ENCODE assay signal across 13 cellular contexts in the genomic region with DNA sequence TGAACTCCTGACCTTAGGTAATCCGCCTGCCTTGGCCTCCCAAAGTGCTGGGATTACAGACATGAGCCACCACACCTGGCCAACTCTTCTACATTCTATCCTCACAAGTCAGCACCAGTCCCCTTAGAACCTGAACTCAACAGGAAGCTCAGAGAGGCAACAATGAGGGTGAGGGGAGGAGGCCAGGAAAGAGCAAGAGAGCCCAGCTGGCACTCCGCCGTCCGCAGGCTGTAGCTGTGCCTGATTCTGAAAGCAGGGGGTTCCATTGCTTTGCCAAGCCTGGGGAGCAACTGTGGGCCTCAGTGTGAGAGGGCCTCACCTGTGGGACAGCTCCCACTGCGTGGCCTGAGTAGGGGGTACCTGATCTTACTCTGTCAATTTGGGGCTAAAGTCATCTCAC. TPM values are rescaled to one million over a fixed set of nuclear protein-coding genes. Genes with fewer than 3 reads are reported as not detected.
DNase-seq lines count a peak whose midpoint lies in the region; ATAC-seq and TF ChIP-seq lines count a peak whose summit lies in the region.
"Had no signal": no experiment of that assay in that cellular context is flagged by ENCODE, and none has a peak within 500 bp of the region (broad histone marks: within the 10 kb centered on the region; RNA-seq: fewer than 3 reads in every experiment).

No MANE protein-coding gene starts in this region.

- H3K27me3 Mint-ChIP-seq in activated naive CD8-positive, alpha-beta T cell treated with anti-CD3 and anti-CD28 coated beads for 36 hours, result no peaks in the 10 kb centered on the region
- H3K27me3 Mint-ChIP-seq in naive thymus-derived CD8-positive, alpha-beta T cell, result no peaks in the 10 kb centered on the region
- H3K27me3 Mint-ChIP-seq in WTC11 (ENCODE audit: low read depth), result no peaks in the 10 kb centered on the region

- peak overlapping the region; percentile 87 for H3K27ac Mint-ChIP-seq in activated naive CD8-positive, alpha-beta T cell treated with anti-CD3 and anti-CD28 coated beads for 36 hours
- H3K27ac Mint-ChIP-seq in naive thymus-derived CD8-positive, alpha-beta T cell, result peak overlapping the region; percentile 86 to 98 (median 95)
- no peak overlapping the region for H3K27ac Mint-ChIP-seq in WTC11

- CTCF ChIA-PET in WTC11 (lab: Charles Lee), result interaction anchor here (0.5 to 5.0 kb wide), 11 partner anchors 12 to 900 kb away, joined by 3 to 76 read pairs (median 5); a partner anchor contains a TSS

- no peaks in the 10 kb centered on the region for H3K9me3 Mint-ChIP-seq in activated naive CD8-positive, alpha-beta T cell treated with anti-CD3 and anti-CD28 coated beads for 36 hours
- H3K9me3 Mint-ChIP-seq in naive thymus-derived CD8-positive, alpha-beta T cell, result no peaks in the 10 kb centered on the region
- H3K9me3 Mint-ChIP-seq in WTC11, result no peaks in the 10 kb centered on the region

- peak; percentile 53 to 63 for ATAC-seq in naive thymus-derived CD8-positive, alpha-beta T cell
- ATAC-seq in WTC11, result no peak
- no peak for ATAC-seq in HG02970 (IDR thresholded peaks at IDR 0.05; ENCODE audit: low FRiP score, unreplicated experiment)
- ATAC-seq: body of pancreas had no signal

- POLR2A ChIA-PET in naive thymus-derived CD8-positive, alpha-beta T cell (lab: Charles Lee), result interaction anchor here (0.7 to 5.8 kb wide), 13 partner anchors 13 to 1492 kb away, joined by 3 to 59 read pairs (median 5); a partner anchor contains a TSS
- POLR2A ChIA-PET in WTC11 (lab: Charles Lee), result interaction anchor here (0.7 kb wide), 1 partner anchor 62 kb away, joined by 4 read pairs; no protein-coding TSS in a partner anchor

- H3K4me3 Mint-ChIP-seq in activated naive CD8-positive, alpha-beta T cell treated with anti-CD3 and anti-CD28 coated beads for 36 hours, result no peak overlapping the region
- peak overlapping the region in 9 of 10 donors; percentile 46 to 80 (median 68) for H3K4me3 Mint-ChIP-seq in naive thymus-derived CD8-positive, alpha-beta T cell
- no peak overlapping the region for H3K4me3 Mint-ChIP-seq in WTC11

- peaks cover 48% of the 10 kb centered on the region for H3K4me1 Mint-ChIP-seq in activated naive CD8-positive, alpha-beta T cell treated with anti-CD3 and anti-CD28 coated beads for 36 hours
- peaks cover 27 to 59% (median 51%) of the 10 kb centered on the region in 4 donors for H3K4me1 Mint-ChIP-seq in naive thymus-derived CD8-positive, alpha-beta T cell
- peaks cover 27% of the 10 kb centered on the region for H3K4me1 Mint-ChIP-seq in WTC11

- peaks cover 4% of the 10 kb centered on the region for H3K36me3 Mint-ChIP-seq in activated naive CD8-positive, alpha-beta T cell treated with anti-CD3 and anti-CD28 coated beads for 36 hours
- H3K36me3 Mint-ChIP-seq in naive thymus-derived CD8-positive, alpha-beta T cell, result peaks cover 0 to 11% (median 0%) of the 10 kb centered on the region in 3 donors
- no peaks in the 10 kb centered on the region; the same call in 1 of the 2 replicates for H3K36me3 Mint-ChIP-seq in WTC11

- DNase-seq in stimulated activated naive CD4-positive, alpha-beta T cell (lab: John Stamatoyannopoulos, UW), result peak in 5 of 6 experiments; percentile 18 to 70 (median 61)
- DNase-seq in stimulated activated naive CD4-positive, alpha-beta T cell treated with Interleukin-2 at 50 U/mL for 16 hours (lab: John Stamatoyannopoulos, UW), result no peak
- DNase-seq in activated naive CD8-positive, alpha-beta T cell treated with anti-CD3 and anti-CD28 coated beads for 36 hours, result no peak
- peak in 7 of 10 donors; percentile 14 to 73 (median 40) for DNase-seq in naive thymus-derived CD8-positive, alpha-beta T cell
- DNase-seq in epidermal melanocyte (ENCODE audit: insufficient read length, low spot score) (no peak), WTC11 (ENCODE audit: low spot score) (no peak)
- DNase-seq in activated CD4-positive, CD25-positive, alpha-beta regulatory T cell treated with anti-CD3 and anti-CD28 coated beads, Interleukin-2, amount 50 U/mL, for 72 hours, result no peak
- DNase-seq: left ventricle myocardium superior, NCI-H1092 treated with DMSO at 0.1 percent for 48 hours, NCI-H446 treated with DMSO at 0.1 percent for 48 hours, PC-9 had no signal

- no peak for TF ChIP-seq CTCF in WTC11 (IDR thresholded peaks at IDR 0.05)

TF ChIP-seq in WTC11, 78 proteins besides CTCF, POLR2A, EP300 and RAD21:
- TF ChIP-seq CREB1 (CRISPR knock-in tag; IDR thresholded peaks at IDR 0.05), result no peak
- TF ChIP-seq ZNF423 (CRISPR knock-in tag; IDR thresholded peaks at IDR 0.05), result no peak
- no peak for TF ChIP-seq SP1 (CRISPR knock-in tag; conservative IDR thresholded peaks at IDR 0.05)
- TF ChIP-seq CBFB (CRISPR knock-in tag; IDR thresholded peaks at IDR 0.05; ENCODE audit: low read depth), result no peak
- no peak for TF ChIP-seq NFATC4 (CRISPR knock-in tag; IDR thresholded peaks at IDR 0.05)
- TF ChIP-seq, protein P1, sequence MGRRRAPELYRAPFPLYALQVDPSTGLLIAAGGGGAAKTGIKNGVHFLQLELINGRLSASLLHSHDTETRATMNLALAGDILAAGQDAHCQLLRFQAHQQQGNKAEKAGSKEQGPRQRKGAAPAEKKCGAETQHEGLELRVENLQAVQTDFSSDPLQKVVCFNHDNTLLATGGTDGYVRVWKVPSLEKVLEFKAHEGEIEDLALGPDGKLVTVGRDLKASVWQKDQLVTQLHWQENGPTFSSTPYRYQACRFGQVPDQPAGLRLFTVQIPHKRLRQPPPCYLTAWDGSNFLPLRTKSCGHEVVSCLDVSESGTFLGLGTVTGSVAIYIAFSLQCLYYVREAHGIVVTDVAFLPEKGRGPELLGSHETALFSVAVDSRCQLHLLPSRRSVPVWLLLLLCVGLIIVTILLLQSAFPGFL (CRISPR knock-in tag; IDR thresholded peaks at IDR 0.05; ENCODE audit: borderline replicate concordance), result no peak
- TF ChIP-seq, protein P2, sequence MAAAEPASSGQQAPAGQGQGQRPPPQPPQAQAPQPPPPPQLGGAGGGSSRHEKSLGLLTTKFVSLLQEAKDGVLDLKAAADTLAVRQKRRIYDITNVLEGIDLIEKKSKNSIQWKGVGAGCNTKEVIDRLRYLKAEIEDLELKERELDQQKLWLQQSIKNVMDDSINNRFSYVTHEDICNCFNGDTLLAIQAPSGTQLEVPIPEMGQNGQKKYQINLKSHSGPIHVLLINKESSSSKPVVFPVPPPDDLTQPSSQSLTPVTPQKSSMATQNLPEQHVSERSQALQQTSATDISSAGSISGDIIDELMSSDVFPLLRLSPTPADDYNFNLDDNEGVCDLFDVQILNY (CRISPR knock-in tag; IDR thresholded peaks at IDR 0.05), result no peak
- TF ChIP-seq, protein P3, sequence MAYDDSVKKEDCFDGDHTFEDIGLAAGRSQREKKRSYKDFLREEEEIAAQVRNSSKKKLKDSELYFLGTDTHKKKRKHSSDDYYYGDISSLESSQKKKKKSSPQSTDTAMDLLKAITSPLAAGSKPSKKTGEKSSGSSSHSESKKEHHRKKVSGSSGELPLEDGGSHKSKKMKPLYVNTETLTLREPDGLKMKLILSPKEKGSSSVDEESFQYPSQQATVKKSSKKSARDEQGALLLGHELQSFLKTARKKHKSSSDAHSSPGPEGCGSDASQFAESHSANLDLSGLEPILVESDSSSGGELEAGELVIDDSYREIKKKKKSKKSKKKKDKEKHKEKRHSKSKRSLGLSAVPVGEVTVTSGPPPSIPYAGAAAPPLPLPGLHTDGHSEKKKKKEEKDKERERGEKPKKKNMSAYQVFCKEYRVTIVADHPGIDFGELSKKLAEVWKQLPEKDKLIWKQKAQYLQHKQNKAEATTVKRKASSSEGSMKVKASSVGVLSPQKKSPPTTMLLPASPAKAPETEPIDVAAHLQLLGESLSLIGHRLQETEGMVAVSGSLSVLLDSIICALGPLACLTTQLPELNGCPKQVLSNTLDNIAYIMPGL (CRISPR knock-in tag; IDR thresholded peaks at IDR 0.05), result no peak
- no peak for TF ChIP-seq TEAD4 (CRISPR knock-in tag; IDR thresholded peaks at IDR 0.05)

RNA-seq across cellular contexts. Expression of a gene that starts 18.7 kb away (rescaled TPM):
- total RNA-seq in activated naive CD8-positive, alpha-beta T cell treated with anti-CD3 and anti-CD28 coated beads for 36 hours, result 10 to 100 TPM; 43.1 to 51.5 TPM
- 10 to 100 TPM; 46.2 to 47.8 TPM for total RNA-seq in naive thymus-derived CD8-positive, alpha-beta T cell
- polyA plus RNA-seq in naive thymus-derived CD8-positive, alpha-beta T cell, result 10 to 100 TPM; 21.6 to 31.7 (median 23.6) TPM
- total RNA-seq in WTC11 (2021), result 17.8 to 24.7 TPM (median 20.4 TPM) in 3 replicates

RNA-seq across cellular contexts. Expression of a gene that starts 30.6 kb away (rescaled TPM):
- total RNA-seq in activated naive CD8-positive, alpha-beta T cell treated with anti-CD3 and anti-CD28 coated beads for 36 hours, result 10 to 100 TPM; 64.1 to 66.8 TPM
- 10 to 100 TPM; 40.8 to 47.1 TPM for total RNA-seq in naive thymus-derived CD8-positive, alpha-beta T cell
- 100 to 1,000 TPM; 118 to 122 (median 121) TPM for polyA plus RNA-seq in naive thymus-derived CD8-positive, alpha-beta T cell
- 49.1 to 56.3 TPM (median 49.3 TPM) in 3 replicates for total RNA-seq in WTC11 (2021)

RNA-seq across cellular contexts. Expression of a gene that starts 43.6 kb away (rescaled TPM):
- total RNA-seq in activated naive CD8-positive, alpha-beta T cell treated with anti-CD3 and anti-CD28 coated beads for 36 hours, result 1 to 10 TPM; 5.3 to 6.3 TPM
- 1 to 10 TPM; 1.2 to 1.6 TPM for total RNA-seq in naive thymus-derived CD8-positive, alpha-beta T cell
- polyA plus RNA-seq in naive thymus-derived CD8-positive, alpha-beta T cell, result 1 to 10 TPM in 1 of 3 donors, under 1 TPM in 2; 0.16 to 2.4 (median 0.43) TPM
- total RNA-seq in WTC11 (2021), result 32.0 to 45.2 TPM (median 41.5 TPM) in 3 replicates

Comparison
In these comparisons a context has a peak if more than half of its experiments do, and no peak if none do; other contexts are left out.
1. DNase-seq: peak in stimulated activated naive CD4-positive, alpha-beta T cell (5 of 6) and naive thymus-derived CD8-positive, alpha-beta T cell (7 of 10); none in stimulated activated naive CD4-positive, alpha-beta T cell treated with Interleukin-2 at 50 U/mL for 16 hours (single experiment), activated naive CD8-positive, alpha-beta T cell treated with anti-CD3 and anti-CD28 coated beads for 36 hours (single experiment), epidermal melanocyte (single experiment), WTC11 (single experiment) and activated CD4-positive, CD25-positive, alpha-beta regulatory T cell treated with anti-CD3 and anti-CD28 coated beads, Interleukin-2, amount 50 U/mL, for 72 hours (single experiment).
2. H3K4me3 Mint-ChIP-seq: peak in naive thymus-derived CD8-positive, alpha-beta T cell (9 of 10); none in activated naive CD8-positive, alpha-beta T cell treated with anti-CD3 and anti-CD28 coated beads for 36 hours (single experiment) and WTC11 (single experiment).
3. ATAC-seq: peak in naive thymus-derived CD8-positive, alpha-beta T cell (2 of 2); none in WTC11 (single experiment) and HG02970 (single experiment).